1 cellular context compared by ENCODE assay signal in the genomic region with DNA sequence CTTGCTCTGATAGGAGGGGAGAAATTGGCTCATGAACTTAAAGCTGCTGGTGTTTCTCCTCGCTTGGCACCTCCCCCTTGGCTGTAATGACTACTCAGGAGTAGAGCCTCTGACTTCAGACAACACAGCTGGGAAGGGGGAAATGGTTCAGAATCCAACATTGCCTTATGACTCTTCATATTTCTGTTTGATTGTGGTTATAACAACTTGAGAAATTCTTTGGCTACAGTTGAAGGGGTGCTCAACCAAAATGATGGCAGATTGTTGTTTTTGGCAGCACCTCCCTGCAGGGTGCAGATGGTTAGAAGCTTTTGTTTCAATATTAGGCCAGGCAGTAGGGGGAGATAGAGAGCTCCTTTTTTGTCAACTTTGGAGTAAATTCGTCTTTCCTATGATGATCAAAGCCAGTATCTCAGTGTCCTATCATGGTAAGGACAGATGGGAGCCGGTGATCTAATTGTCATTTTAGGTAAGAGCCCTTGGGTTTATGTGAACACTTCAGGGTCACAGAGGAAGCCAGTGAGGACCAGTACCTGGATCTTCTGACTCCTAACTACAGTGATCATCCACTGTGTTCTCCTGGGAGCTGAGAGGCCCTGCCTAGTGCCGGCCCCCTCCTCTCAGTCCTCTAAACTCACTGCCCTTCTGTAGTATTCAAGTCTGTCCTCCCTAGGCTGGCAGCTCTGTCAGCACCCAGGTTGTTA.
TF ChIP-seq lines count a peak whose summit lies in the region.

No MANE protein-coding gene starts in this region.

TF ChIP-seq in HepG2, 621 proteins besides CTCF, POLR2A, EP300 and RAD21 (continues in another document):
- no peak for TF ChIP-seq ZNF816 (CRISPR knock-in tag; IDR thresholded peaks at IDR 0.05; ENCODE audit: borderline replicate concordance)
- TF ChIP-seq RXRA (CRISPR knock-in tag; IDR thresholded peaks at IDR 0.05): no peak
- no peak for TF ChIP-seq MAZ (IDR thresholded peaks at IDR 0.05; ENCODE audit: borderline replicate concordance, low read depth, low read length)
- no peak for TF ChIP-seq MAZ (CRISPR knock-in tag; IDR thresholded peaks at IDR 0.05; ENCODE audit: low read depth)
- TF ChIP-seq, protein P1, sequence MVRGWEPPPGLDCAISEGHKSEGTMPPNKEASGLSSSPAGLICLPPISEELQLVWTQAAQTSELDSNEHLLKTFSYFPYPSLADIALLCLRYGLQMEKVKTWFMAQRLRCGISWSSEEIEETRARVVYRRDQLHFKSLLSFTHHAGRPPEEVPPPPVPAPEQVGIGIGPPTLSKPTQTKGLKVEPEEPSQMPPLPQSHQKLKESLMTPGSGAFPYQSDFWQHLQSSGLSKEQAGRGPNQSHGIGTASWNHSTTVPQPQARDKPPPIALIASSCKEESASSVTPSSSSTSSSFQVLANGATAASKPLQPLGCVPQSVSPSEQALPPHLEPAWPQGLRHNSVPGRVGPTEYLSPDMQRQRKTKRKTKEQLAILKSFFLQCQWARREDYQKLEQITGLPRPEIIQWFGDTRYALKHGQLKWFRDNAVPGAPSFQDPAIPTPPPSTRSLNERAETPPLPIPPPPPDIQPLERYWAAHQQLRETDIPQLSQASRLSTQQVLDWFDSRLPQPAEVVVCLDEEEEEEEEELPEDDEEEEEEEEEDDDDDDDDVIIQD (CRISPR knock-in tag; IDR thresholded peaks at IDR 0.05; ENCODE audit: low read depth): 0 out of 2 replicates have a peak, but pooled peaks have one; percentile 40
- TF ChIP-seq ZFYVE20 (CRISPR knock-in tag; IDR thresholded peaks at IDR 0.05; ENCODE audit: borderline replicate concordance, low read depth): no peak
- no peak for TF ChIP-seq PHF5A (CRISPR knock-in tag; IDR thresholded peaks at IDR 0.05; ENCODE audit: low read depth, unreplicated experiment)
- TF ChIP-seq, protein P2, sequence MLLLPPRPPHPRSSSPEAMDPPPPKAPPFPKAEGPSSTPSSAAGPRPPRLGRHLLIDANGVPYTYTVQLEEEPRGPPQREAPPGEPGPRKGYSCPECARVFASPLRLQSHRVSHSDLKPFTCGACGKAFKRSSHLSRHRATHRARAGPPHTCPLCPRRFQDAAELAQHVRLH (CRISPR knock-in tag; IDR thresholded peaks at IDR 0.05; ENCODE audit: borderline replicate concordance, low read depth): peak; percentile 22; the same call in 1 of the 2 replicates
- TF ChIP-seq ZNF543 (CRISPR knock-in tag; IDR thresholded peaks at IDR 0.05): no peak
- no peak for TF ChIP-seq NFRKB (IDR thresholded peaks at IDR 0.05)
- no peak for TF ChIP-seq SOX6 (IDR thresholded peaks at IDR 0.05)
- no peak for TF ChIP-seq SOX6 (CRISPR knock-in tag; IDR thresholded peaks at IDR 0.05)
- no peak for TF ChIP-seq ZNF256 (CRISPR knock-in tag; conservative IDR thresholded peaks at IDR 0.05)
- no peak for TF ChIP-seq MIXL1 (CRISPR knock-in tag; IDR thresholded peaks at IDR 0.05)
- no peak for TF ChIP-seq ZXDC (CRISPR knock-in tag; IDR thresholded peaks at IDR 0.05)
- TF ChIP-seq, protein P3, sequence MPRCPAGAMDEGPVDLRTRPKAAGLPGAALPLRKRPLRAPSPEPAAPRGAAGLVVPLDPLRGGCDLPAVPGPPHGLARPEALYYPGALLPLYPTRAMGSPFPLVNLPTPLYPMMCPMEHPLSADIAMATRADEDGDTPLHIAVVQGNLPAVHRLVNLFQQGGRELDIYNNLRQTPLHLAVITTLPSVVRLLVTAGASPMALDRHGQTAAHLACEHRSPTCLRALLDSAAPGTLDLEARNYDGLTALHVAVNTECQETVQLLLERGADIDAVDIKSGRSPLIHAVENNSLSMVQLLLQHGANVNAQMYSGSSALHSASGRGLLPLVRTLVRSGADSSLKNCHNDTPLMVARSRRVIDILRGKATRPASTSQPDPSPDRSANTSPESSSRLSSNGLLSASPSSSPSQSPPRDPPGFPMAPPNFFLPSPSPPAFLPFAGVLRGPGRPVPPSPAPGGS (CRISPR knock-in tag; IDR thresholded peaks at IDR 0.05): no peak
- TF ChIP-seq ZNF781 (CRISPR knock-in tag; IDR thresholded peaks at IDR 0.05; ENCODE audit: borderline replicate concordance, not compliant biosample characterization): no peak
- TF ChIP-seq ZNF362 (CRISPR knock-in tag; IDR thresholded peaks at IDR 0.05; ENCODE audit: borderline replicate concordance): no peak
- TF ChIP-seq REXO4 (CRISPR knock-in tag; IDR thresholded peaks at IDR 0.05; ENCODE audit: borderline replicate concordance): 0 out of 2 replicates have a peak, but pooled peaks have one; percentile 25
- TF ChIP-seq ZNF34 (CRISPR knock-in tag; IDR thresholded peaks at IDR 0.05; ENCODE audit: borderline replicate concordance): no peak
- TF ChIP-seq MYNN (CRISPR knock-in tag; IDR thresholded peaks at IDR 0.05; ENCODE audit: low read depth): 0 out of 2 replicates have a peak, but pooled peaks have one; percentile 28
- no peak for TF ChIP-seq ZNF484 (CRISPR knock-in tag; IDR thresholded peaks at IDR 0.05; ENCODE audit: borderline replicate concordance, low read depth)
- TF ChIP-seq IRF2 (CRISPR knock-in tag; IDR thresholded peaks at IDR 0.05): no peak; the same call in 1 of the 2 replicates
- no peak for TF ChIP-seq ZNF607 (CRISPR knock-in tag; IDR thresholded peaks at IDR 0.05; ENCODE audit: borderline replicate concordance)
- TF ChIP-seq U2AF1 (optimal IDR thresholded peaks at IDR 0.05; ENCODE audit: low read depth, low read length): no peak
- no peak for TF ChIP-seq TEAD2 (CRISPR knock-in tag; IDR thresholded peaks at IDR 0.05)
- 0 out of 2 replicates have a peak, but pooled peaks have one; percentile 31 for TF ChIP-seq FLYWCH1 (CRISPR knock-in tag; IDR thresholded peaks at IDR 0.05)
- peak; percentile 37 for TF ChIP-seq ASH2L (IDR thresholded peaks at IDR 0.05; ENCODE audit: insufficient read length, low read depth, low read length)
- TF ChIP-seq, protein P4, sequence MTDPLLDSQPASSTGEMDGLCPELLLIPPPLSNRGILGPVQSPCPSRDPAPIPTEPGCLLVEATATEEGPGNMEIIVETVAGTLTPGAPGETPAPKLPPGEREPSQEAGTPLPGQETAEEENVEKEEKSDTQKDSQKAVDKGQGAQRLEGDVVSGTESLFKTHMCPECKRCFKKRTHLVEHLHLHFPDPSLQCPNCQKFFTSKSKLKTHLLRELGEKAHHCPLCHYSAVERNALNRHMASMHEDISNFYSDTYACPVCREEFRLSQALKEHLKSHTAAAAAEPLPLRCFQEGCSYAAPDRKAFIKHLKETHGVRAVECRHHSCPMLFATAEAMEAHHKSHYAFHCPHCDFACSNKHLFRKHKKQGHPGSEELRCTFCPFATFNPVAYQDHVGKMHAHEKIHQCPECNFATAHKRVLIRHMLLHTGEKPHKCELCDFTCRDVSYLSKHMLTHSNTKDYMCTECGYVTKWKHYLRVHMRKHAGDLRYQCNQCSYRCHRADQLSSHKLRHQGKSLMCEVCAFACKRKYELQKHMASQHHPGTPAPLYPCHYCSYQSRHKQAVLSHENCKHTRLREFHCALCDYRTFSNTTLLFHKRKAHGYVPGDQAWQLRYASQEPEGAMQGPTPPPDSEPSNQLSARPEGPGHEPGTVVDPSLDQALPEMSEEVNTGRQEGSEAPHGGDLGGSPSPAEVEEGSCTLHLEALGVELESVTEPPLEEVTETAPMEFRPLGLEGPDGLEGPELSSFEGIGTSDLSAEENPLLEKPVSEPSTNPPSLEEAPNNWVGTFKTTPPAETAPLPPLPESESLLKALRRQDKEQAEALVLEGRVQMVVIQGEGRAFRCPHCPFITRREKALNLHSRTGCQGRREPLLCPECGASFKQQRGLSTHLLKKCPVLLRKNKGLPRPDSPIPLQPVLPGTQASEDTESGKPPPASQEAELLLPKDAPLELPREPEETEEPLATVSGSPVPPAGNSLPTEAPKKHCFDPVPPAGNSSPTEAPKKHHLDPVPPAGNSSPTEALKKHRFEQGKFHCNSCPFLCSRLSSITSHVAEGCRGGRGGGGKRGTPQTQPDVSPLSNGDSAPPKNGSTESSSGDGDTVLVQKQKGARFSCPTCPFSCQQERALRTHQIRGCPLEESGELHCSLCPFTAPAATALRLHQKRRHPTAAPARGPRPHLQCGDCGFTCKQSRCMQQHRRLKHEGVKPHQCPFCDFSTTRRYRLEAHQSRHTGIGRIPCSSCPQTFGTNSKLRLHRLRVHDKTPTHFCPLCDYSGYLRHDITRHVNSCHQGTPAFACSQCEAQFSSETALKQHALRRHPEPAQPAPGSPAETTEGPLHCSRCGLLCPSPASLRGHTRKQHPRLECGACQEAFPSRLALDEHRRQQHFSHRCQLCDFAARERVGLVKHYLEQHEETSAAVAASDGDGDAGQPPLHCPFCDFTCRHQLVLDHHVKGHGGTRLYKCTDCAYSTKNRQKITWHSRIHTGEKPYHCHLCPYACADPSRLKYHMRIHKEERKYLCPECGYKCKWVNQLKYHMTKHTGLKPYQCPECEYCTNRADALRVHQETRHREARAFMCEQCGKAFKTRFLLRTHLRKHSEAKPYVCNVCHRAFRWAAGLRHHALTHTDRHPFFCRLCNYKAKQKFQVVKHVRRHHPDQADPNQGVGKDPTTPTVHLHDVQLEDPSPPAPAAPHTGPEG (CRISPR knock-in tag; IDR thresholded peaks at IDR 0.05): no peak
- TF ChIP-seq, protein P5, sequence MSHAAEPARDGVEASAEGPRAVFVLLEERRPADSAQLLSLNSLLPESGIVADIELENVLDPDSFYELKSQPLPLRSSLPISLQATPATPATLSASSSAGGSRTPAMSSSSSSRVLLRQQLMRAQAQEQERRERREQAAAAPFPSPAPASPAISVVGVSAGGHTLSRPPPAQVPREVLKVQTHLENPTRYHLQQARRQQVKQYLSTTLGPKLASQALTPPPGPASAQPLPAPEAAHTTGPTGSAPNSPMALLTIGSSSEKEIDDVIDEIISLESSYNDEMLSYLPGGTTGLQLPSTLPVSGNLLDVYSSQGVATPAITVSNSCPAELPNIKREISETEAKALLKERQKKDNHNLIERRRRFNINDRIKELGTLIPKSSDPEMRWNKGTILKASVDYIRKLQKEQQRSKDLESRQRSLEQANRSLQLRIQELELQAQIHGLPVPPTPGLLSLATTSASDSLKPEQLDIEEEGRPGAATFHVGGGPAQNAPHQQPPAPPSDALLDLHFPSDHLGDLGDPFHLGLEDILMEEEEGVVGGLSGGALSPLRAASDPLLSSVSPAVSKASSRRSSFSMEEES (CRISPR knock-in tag; IDR thresholded peaks at IDR 0.05): no peak
- no peak for TF ChIP-seq ZNF230 (CRISPR knock-in tag; IDR thresholded peaks at IDR 0.05)
- TF ChIP-seq NCOR1 (IDR thresholded peaks at IDR 0.05; ENCODE audit: borderline replicate concordance, low read length): no peak
- TF ChIP-seq ZNF546 (CRISPR knock-in tag; conservative IDR thresholded peaks at IDR 0.05): no peak
- no peak; the same call in none of the 2 replicates for TF ChIP-seq POLR2AphosphoS2 (IDR thresholded peaks at IDR 0.05; ENCODE audit: low read depth, low read length)
- no peak for TF ChIP-seq MAFG (CRISPR knock-in tag; IDR thresholded peaks at IDR 0.05)
- no peak for TF ChIP-seq ZNF224 (CRISPR knock-in tag; IDR thresholded peaks at IDR 0.05)
- TF ChIP-seq HBP1 (CRISPR knock-in tag; IDR thresholded peaks at IDR 0.05; ENCODE audit: low read depth): no peak
- TF ChIP-seq ZNF143 (CRISPR knock-in tag; IDR thresholded peaks at IDR 0.05): no peak
- TF ChIP-seq E2F2 (CRISPR knock-in tag; IDR thresholded peaks at IDR 0.05; ENCODE audit: borderline replicate concordance): no peak
- no peak for TF ChIP-seq CREB1 (IDR thresholded peaks at IDR 0.05)
- no peak for TF ChIP-seq CREB1 (CRISPR knock-in tag; IDR thresholded peaks at IDR 0.05)
